8 cellular contexts compared by ENCODE assay signal in genomic region chr2:56952871-56953270, GRCh38.
"Had no signal": no experiment of that assay in that cellular context is flagged by ENCODE, and none has a peak within 500 bp of the region (broad histone marks: within the 10 kb centered on the region; RNA-seq: fewer than 3 reads in every experiment).

No MANE protein-coding gene starts in this region.

- FAIRE-seq: G401.6, GM12878, GM12891, GM12892, GM18507, GM19239 had no signal

- H3K4me3 ChIP-seq: GM12878 had no signal

- DNase-seq: GDM1, GF-D8 had no signal
